ENCODE assay signal across 20 cellular contexts in the genomic region with DNA sequence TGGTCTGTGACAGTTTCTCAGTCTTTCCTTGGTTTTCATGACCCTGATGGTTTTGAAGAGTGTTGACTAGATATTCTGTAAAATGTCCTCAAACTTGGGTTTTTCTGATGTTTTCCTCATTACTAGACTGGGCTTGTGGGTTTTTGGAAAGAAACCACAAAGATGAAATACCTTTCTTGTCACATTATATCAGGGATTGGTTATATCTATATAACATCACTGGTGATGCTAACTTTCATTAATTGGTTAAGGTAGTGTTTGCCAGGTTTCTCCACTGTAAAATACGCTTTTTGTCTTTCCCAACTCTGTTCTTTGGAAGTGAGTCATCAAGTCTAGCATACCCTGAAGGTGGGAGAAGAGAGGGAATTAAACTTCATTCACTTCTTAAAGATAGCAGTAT. TPM values are rescaled to one million over a fixed set of nuclear protein-coding genes. Genes with fewer than 3 reads are reported as not detected.
"Had no signal": no experiment of that assay in that cellular context is flagged by ENCODE, and none has a peak within 500 bp of the region (broad histone marks: within the 10 kb centered on the region; RNA-seq: fewer than 3 reads in every experiment).

No MANE protein-coding gene starts in this region.

- H3K4me1 ChIP-seq: esophagus muscularis mucosa, lower lobe of right lung, stomach, testis, upper lobe of right lung had no signal

- H3K4me3 ChIP-seq: cardiac muscle cell, esophagus muscularis mucosa, lower lobe of right lung, stomach, testis, upper lobe of right lung had no signal

- H3K27ac ChIP-seq: cardiac muscle cell, esophagus muscularis mucosa, lower lobe of right lung, stomach, testis, upper lobe of right lung had no signal

- H3K36me3 ChIP-seq: cardiac muscle cell, esophagus muscularis mucosa, lower lobe of right lung, stomach, upper lobe of right lung had no signal

- ATAC-seq: activated naive CD4-positive, alpha-beta T cell treated with anti-CD3 and anti-CD28 coated beads, Interleukin-2, amount 50 U/mL, for 72 hours; lower lobe of right lung; upper lobe of right lung; WTC11 had no signal

- DNase-seq: activated CD4-positive, alpha-beta memory T cell treated with anti-CD3 and anti-CD28 coated beads, Interleukin-2, amount 10 ng/mL, durations not matched to agents 7 days and 5 days; activated CD4-positive, alpha-beta T cell treated with anti-CD3 and anti-CD28 coated beads for 4 hours; activated CD8-positive, alpha-beta memory T cell treated with anti-CD3 and anti-CD28 coated beads, Interleukin-2, amount 50 U/mL, for 4 hours; activated effector memory CD4-positive, alpha-beta T cell treated with anti-CD3 and anti-CD28 coated beads, Interleukin-2, amount 50 U/mL, for 16 hours; activated T-cell treated with anti-CD3 and anti-CD28 coated beads, Interleukin-2, amount 50 U/mL, for 48 hours; amygdala; head of caudate nucleus; lower lobe of right lung; stimulated activated CD4-positive, alpha-beta T cell treated with anti-CD3 and anti-CD28 coated beads, Interleukin-1b, Interleukin-23, amount 100 ng/mL, for 48 hours; stomach; SW 1271; testis; upper lobe of right lung had no signal

- H3K27me3 ChIP-seq: cardiac muscle cell, esophagus muscularis mucosa, stomach, testis, upper lobe of right lung had no signal

- H3K9me3 ChIP-seq: esophagus muscularis mucosa, testis, upper lobe of right lung had no signal

RNA-seq across cellular contexts. Expression of a gene that starts 3.3 kb away (rescaled TPM):
- total RNA-seq: cardiac muscle cell, frontal cortex, lower lobe of right lung, neural crest cell, osteocyte, WTC11 had no signal
- polyA plus RNA-seq: cardiac muscle cell, stomach had no signal
